11 cellular contexts compared by ENCODE assay signal in genomic region chr10:67780759-67781538, GRCh38. TPM values are rescaled to one million over a fixed set of nuclear protein-coding genes. Genes with fewer than 3 reads are reported as not detected.
DNase-seq lines count a peak whose midpoint lies in the region; ATAC-seq and TF ChIP-seq lines count a peak whose summit lies in the region.
"Had no signal": no experiment of that assay in that cellular context is flagged by ENCODE, and none has a peak within 500 bp of the region (broad histone marks: within the 10 kb centered on the region; RNA-seq: fewer than 3 reads in every experiment).

No MANE protein-coding gene starts in this region.

- TF ChIP-seq CTCF in HCT116 (IDR thresholded peaks at IDR 0.05 in 2 of 3, conservative IDR thresholded peaks at IDR 0.05 in 1 of 3; ENCODE audit: borderline replicate concordance in 1 of 3, insufficient read depth in 1 of 3, low read depth in 2 of 3, low read length in 2 of 3) (no peak), foreskin keratinocyte (conservative IDR thresholded peaks at IDR 0.05) (no peak)

- DNase-seq in HCT116 (ENCODE audit: low read depth, low spot score) (no peak), foreskin keratinocyte (no peak), NCI-H774 (lab: John Stamatoyannopoulos, UW) (no peak), DMS53 treated with DMSO at 0.1 percent for 48 hours (lab: John Stamatoyannopoulos, UW; ENCODE audit: unreplicated experiment) (no peak)
- no peak for DNase-seq in stimulated activated CD4-positive, alpha-beta T cell treated with anti-CD3 and anti-CD28 coated beads, Interleukin-4, amount 100 ng/mL, for 4 hours
- DNase-seq: HCEC 1CT, kidney glomerular epithelial cell, psoas muscle had no signal

- no peaks in the 10 kb centered on the region for H3K36me3 ChIP-seq in HCT116 (ENCODE audit: control insufficient read depth in 1 of 2, insufficient read depth in 2 of 2, low read length in 2 of 2)

- RAD21 ChIA-PET in HCT116 (lab: Charles Lee; ENCODE audit: low non-redundant PET in 1 of 2, low total read pairs in 2 of 2, uncharacterized antibody in 2 of 2, unreplicated experiment in 2 of 2) = interaction anchor here (1.3 to 1.8 kb wide), 4 partner anchors 7 to 260 kb away, joined by 3 to 11 read pairs (median 7); no protein-coding TSS in a partner anchor

- no peak for TF ChIP-seq RAD21 in HCT116 (IDR thresholded peaks at IDR 0.05; ENCODE audit: low read depth)

- peak; percentile 78 for ATAC-seq in GM19043 (IDR thresholded peaks at IDR 0.05; ENCODE audit: low read depth, unreplicated experiment)
- no peak for ATAC-seq in HCT116
- peak; percentile 86 for ATAC-seq in HG03354 (IDR thresholded peaks at IDR 0.05; ENCODE audit: poor library complexity, severe bottlenecking, unreplicated experiment)
- peak; percentile 33 for ATAC-seq in foreskin keratinocyte

- intact Hi-C loops in HCT116 (cut with micrococcal nuclease) = loop anchor here (1.0 kb wide), 2 partner anchors 84 to 115 kb away; no protein-coding TSS in a partner anchor

- POLR2A ChIA-PET in HCT116 (lab: Charles Lee) = no interaction called here

- no peaks in the 10 kb centered on the region for H4K20me1 ChIP-seq in HCT116 (ENCODE audit: insufficient read depth)

- H3K27me3 ChIP-seq in HCT116 (ENCODE audit: insufficient read depth, low read length) (no peaks in the 10 kb centered on the region), foreskin keratinocyte (no peaks in the 10 kb centered on the region)

- H3K79me2 ChIP-seq in HCT116 (ENCODE audit: insufficient read depth, low read length) = no peaks in the 10 kb centered on the region

- no peak overlapping the region for H3K9ac ChIP-seq in HCT116 (ENCODE audit: low read length)

- H3K9me3 ChIP-seq in HCT116 (ENCODE audit: control insufficient read depth in 1 of 2, insufficient read depth in 1 of 2, low read depth in 1 of 2, low read length in 2 of 2) = no peaks in the 10 kb centered on the region
- H3K9me3 ChIP-seq: psoas muscle had no signal

- H2AFZ ChIP-seq in HCT116 (ENCODE audit: low read depth, low read length, poor library complexity, severe bottlenecking) = no peak overlapping the region

- H3K4me1 ChIP-seq in HCT116 (ENCODE audit: control insufficient read depth in 1 of 2, insufficient read depth in 2 of 2, low read length in 2 of 2) = no peaks in the 10 kb centered on the region; a peak in 1 of 4 replicates
- H3K4me1 ChIP-seq in foreskin keratinocyte = no peaks in the 10 kb centered on the region
- H3K4me1 ChIP-seq: psoas muscle had no signal

- no peak overlapping the region for H3K4me3 ChIP-seq in HCT116 (replicated peaks in 1 of 2; ENCODE audit: low read depth in 1 of 2, low read length in 2 of 2)
- H3K4me3 ChIP-seq: psoas muscle, SK-N-MC had no signal

- no peak for TF ChIP-seq POLR2A in HCT116 (IDR thresholded peaks at IDR 0.05; ENCODE audit: borderline replicate concordance, extremely low read depth, insufficient read depth, insufficient read length)

- BruUV-seq in HCT116 (replicated peaks; lab: Mats Ljungman, UMichigan) = no TSS peak

- no peak overlapping the region for H3K4me2 ChIP-seq in HCT116 (ENCODE audit: low read length)

- H3K27ac ChIP-seq in HCT116 (ENCODE audit: low read depth, low read length) (no peak overlapping the region), foreskin keratinocyte (no peak overlapping the region)
- H3K27ac ChIP-seq: psoas muscle, SK-N-MC had no signal

- no peaks in the 10 kb centered on the region for H3K9me2 ChIP-seq in HCT116 (ENCODE audit: insufficient read depth)

- CTCF ChIA-PET in HCT116 (lab: Charles Lee) = interaction anchor here (2.1 to 4.4 kb wide), 3 partner anchors 8 to 260 kb away, joined by 12 to 52 read pairs (median 26); partner anchors contain the start of gene CTNNA3

TF ChIP-seq in HCT116, 20 proteins besides CTCF, POLR2A, EP300 and RAD21:
- TF ChIP-seq, protein P1, sequence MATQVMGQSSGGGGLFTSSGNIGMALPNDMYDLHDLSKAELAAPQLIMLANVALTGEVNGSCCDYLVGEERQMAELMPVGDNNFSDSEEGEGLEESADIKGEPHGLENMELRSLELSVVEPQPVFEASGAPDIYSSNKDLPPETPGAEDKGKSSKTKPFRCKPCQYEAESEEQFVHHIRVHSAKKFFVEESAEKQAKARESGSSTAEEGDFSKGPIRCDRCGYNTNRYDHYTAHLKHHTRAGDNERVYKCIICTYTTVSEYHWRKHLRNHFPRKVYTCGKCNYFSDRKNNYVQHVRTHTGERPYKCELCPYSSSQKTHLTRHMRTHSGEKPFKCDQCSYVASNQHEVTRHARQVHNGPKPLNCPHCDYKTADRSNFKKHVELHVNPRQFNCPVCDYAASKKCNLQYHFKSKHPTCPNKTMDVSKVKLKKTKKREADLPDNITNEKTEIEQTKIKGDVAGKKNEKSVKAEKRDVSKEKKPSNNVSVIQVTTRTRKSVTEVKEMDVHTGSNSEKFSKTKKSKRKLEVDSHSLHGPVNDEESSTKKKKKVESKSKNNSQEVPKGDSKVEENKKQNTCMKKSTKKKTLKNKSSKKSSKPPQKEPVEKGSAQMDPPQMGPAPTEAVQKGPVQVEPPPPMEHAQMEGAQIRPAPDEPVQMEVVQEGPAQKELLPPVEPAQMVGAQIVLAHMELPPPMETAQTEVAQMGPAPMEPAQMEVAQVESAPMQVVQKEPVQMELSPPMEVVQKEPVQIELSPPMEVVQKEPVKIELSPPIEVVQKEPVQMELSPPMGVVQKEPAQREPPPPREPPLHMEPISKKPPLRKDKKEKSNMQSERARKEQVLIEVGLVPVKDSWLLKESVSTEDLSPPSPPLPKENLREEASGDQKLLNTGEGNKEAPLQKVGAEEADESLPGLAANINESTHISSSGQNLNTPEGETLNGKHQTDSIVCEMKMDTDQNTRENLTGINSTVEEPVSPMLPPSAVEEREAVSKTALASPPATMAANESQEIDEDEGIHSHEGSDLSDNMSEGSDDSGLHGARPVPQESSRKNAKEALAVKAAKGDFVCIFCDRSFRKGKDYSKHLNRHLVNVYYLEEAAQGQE (IDR thresholded peaks at IDR 0.05; ENCODE audit: low read depth) = peak; percentile 26; the same call in 1 of the 2 replicates
- TF ChIP-seq POLR2AphosphoS5 (IDR thresholded peaks at IDR 0.05; ENCODE audit: low read depth, low read length) = no peak

RNA-seq across cellular contexts. Expression of gene DNAJC12, which starts 57.0 kb away (rescaled TPM):
- 4.3 TPM for total RNA-seq in HCT116 (2021; ENCODE audit: unreplicated experiment)
- polyA plus RNA-seq in HCT116 (2012) = 1.6 and 2.1 TPM in 2 replicates
- total RNA-seq in foreskin keratinocyte = 0.21 and 0.41 TPM in 2 replicates
- polyA plus RNA-seq in foreskin keratinocyte = 0.20 and 0.27 TPM in 2 replicates
